ENCODE assay signal across 20 cellular contexts in the genomic region with DNA sequence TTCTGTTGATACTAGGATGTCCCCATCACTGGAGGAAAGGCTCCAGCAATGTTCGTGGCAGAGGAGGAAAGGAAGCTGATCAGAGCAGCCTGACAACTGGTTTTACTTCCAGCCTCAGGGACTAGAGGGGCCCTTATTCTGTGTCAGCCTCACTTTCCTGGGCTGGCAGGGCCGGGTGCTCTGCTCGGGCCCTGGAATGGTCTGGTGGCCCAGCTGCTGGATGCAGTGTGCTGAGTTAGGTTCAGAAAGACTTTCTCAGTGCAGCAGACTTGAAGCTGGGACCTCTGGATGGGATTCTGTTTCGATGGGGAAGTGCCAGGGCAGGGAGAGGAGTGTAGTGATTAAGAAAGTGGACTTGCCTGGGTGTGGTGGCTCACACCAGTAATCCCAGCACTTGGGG.
"Had no signal": no experiment of that assay in that cellular context is flagged by ENCODE, and none has a peak within 500 bp of the region (broad histone marks: within the 10 kb centered on the region; RNA-seq: fewer than 3 reads in every experiment).

No MANE protein-coding gene starts in this region.

- H3K36me3 ChIP-seq: right lobe of liver, upper lobe of left lung had no signal

- H3K27me3 ChIP-seq: body of pancreas, right lobe of liver, testis, upper lobe of left lung had no signal

- H3K9me3 ChIP-seq: body of pancreas, psoas muscle, right lobe of liver, testis, upper lobe of left lung had no signal

- DNase-seq: activated CD4-positive, alpha-beta T cell treated with anti-CD3 and anti-CD28 coated beads, Interleukin-2, amount 50 U/mL, for 4 hours; activated naive CD4-positive, alpha-beta T cell; caudate nucleus; effector memory CD8-positive, alpha-beta T cell; hypothalamus; midbrain; psoas muscle; small intestine; stimulated activated CD4-positive, alpha-beta T cell treated with anti-CD3 and anti-CD28 coated beads, Interleukin-15, amount 100 ng/mL, for 24 hours; stimulated activated CD4-positive, alpha-beta T cell treated with anti-CD3 and anti-CD28 coated beads, Interleukin-4, amount 100 ng/mL, for 1 hour; T-helper 1 cell; T-helper 9 cell; upper lobe of left lung had no signal

- ATAC-seq: activated CD4-positive, CD25-positive, alpha-beta regulatory T cell treated with anti-CD3 and anti-CD28 coated beads, Interleukin-2, amount 50 U/mL, for 24 hours; body of pancreas; effector memory CD8-positive, alpha-beta T cell; psoas muscle; right lobe of liver; SK-N-SH treated with all-trans-retinoic acid at 6 μM for 48 hours; stimulated activated effector memory CD8-positive, alpha-beta T cell treated with anti-CD3 and anti-CD28 coated beads, Interleukin-12 subunit alpha, Interleukin-12 subunit beta, amount 100 ng/mL, for 72 hours had no signal

- H3K27ac ChIP-seq: body of pancreas, psoas muscle, right lobe of liver, testis, upper lobe of left lung had no signal

- H3K4me1 ChIP-seq: body of pancreas, psoas muscle, right lobe of liver, testis, upper lobe of left lung had no signal

- H3K4me3 ChIP-seq: body of pancreas, lung, psoas muscle, right lobe of liver, testis, upper lobe of left lung had no signal
